In genomic region chr11:33317662-33318061, GRCh38 we compare ENCODE assay signal across 1 cellular context.
TF ChIP-seq lines count a peak whose summit lies in the region.

No MANE protein-coding gene starts in this region.

TF ChIP-seq in WTC11, 78 proteins besides CTCF, POLR2A, EP300 and RAD21 (continued from another document):
- TF ChIP-seq E2F1 (CRISPR knock-in tag; IDR thresholded peaks at IDR 0.05) = no peak
- no peak for TF ChIP-seq USF1 (CRISPR knock-in tag; IDR thresholded peaks at IDR 0.05)
- no peak for TF ChIP-seq KAT7 (CRISPR knock-in tag; IDR thresholded peaks at IDR 0.05; ENCODE audit: borderline replicate concordance)
- TF ChIP-seq FOXK1 (CRISPR knock-in tag; IDR thresholded peaks at IDR 0.05) = no peak
- no peak for TF ChIP-seq E2F4 (CRISPR knock-in tag; IDR thresholded peaks at IDR 0.05; ENCODE audit: borderline replicate concordance, low read depth)
- no peak for TF ChIP-seq ZMAT4 (CRISPR knock-in tag; IDR thresholded peaks at IDR 0.05)
- TF ChIP-seq IRF1 (CRISPR knock-in tag; IDR thresholded peaks at IDR 0.05) = no peak
- no peak for TF ChIP-seq CDX4 (CRISPR knock-in tag; IDR thresholded peaks at IDR 0.05; ENCODE audit: borderline replicate concordance)
- no peak for TF ChIP-seq ZNF425 (CRISPR knock-in tag; conservative IDR thresholded peaks at IDR 0.05)
- TF ChIP-seq OVOL2 (CRISPR knock-in tag; IDR thresholded peaks at IDR 0.05; ENCODE audit: borderline replicate concordance) = no peak
